In genomic region chr3:143881102-143881501, GRCh38 we compare ENCODE assay signal across 12 cellular contexts.
"Had no signal": no experiment of that assay in that cellular context is flagged by ENCODE, and none has a peak within 500 bp of the region (broad histone marks: within the 10 kb centered on the region; RNA-seq: fewer than 3 reads in every experiment).

No MANE protein-coding gene starts in this region.

- H3K36me3 ChIP-seq: pancreas, spleen, thoracic aorta had no signal

- H3K4me3 ChIP-seq: body of pancreas, mucosa of descending colon, pancreas, spleen, thoracic aorta had no signal

- H3K4me1 ChIP-seq: body of pancreas, pancreas had no signal

- DNase-seq: activated CD4-positive, alpha-beta T cell treated with anti-CD3 and anti-CD28 coated beads, Interleukin-2, amount 10 ng/mL, durations not matched to agents 24 days and 14 days; activated CD8-positive, alpha-beta T cell treated with anti-CD3 and anti-CD28 coated beads, Interleukin-2, amount 10 ng/mL, durations not matched to agents 7 days and 5 days; activated naive CD4-positive, alpha-beta T cell treated with anti-CD3 and anti-CD28 coated beads for 36 hours; activated T-cell treated with anti-CD3 and anti-CD28 coated beads, Interleukin-2, amount 50 U/mL, for 24 hours; body of pancreas; erythroblast; mucosa of descending colon; naive B cell; pancreas; spleen; stimulated activated CD4-positive, alpha-beta T cell treated with anti-CD3 and anti-CD28 coated beads, Interleukin-4, amount 100 ng/mL, for 4 hours had no signal

- H3K27ac ChIP-seq: body of pancreas, pancreas, spleen, thoracic aorta had no signal

- H3K9me3 ChIP-seq: body of pancreas, mucosa of descending colon, pancreas, spleen, thoracic aorta had no signal

- H3K27me3 ChIP-seq: body of pancreas, pancreas, spleen had no signal
